In the genomic region with DNA sequence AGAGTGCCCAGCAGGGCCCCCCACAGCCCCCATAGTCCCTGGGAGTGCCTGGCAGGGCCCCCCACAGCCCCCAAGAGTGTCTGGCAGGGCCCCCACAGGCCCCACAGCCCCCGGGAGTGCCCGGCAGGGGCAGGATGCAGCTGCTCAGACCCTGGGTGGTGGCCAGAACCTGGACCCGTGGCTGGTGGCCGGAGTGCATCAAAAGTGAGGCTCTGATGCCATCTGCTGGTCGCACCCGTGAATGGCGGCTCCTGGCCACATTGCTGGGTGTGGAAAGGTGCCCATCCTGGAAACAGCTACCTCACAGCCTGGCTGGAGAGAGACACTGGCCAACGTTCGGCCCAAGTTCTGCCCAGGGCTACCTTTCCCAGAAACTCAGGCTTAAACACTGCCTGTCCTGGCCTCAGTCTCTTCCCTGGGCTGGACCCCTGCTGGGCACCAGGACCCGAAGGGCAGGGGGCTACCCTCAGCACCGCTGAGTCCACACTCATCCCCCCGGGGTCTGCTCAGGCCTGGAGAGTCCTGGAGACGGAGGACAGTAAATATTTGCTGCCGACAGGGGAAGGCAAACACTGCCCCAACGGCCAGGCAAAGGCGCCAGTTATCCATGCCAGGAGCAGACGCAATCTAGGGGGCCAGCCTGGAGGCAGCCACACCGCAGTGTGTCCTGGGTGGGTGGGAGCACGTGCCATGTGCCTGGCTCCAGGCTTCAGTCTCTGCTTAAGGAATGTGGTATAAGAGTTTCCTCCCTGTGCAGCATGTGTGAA, we compare ENCODE assay signal across 8 cellular contexts. TPM values are rescaled to one million over a fixed set of nuclear protein-coding genes. Genes with fewer than 3 reads are reported as not detected.
DNase-seq lines count a peak whose midpoint lies in the region; ATAC-seq and TF ChIP-seq lines count a peak whose summit lies in the region.

No MANE protein-coding gene starts in this region.

- TF ChIP-seq EP300 in esophagus muscularis mucosa (IDR thresholded peaks at IDR 0.05): no peak

- no peak overlapping the region for H3K27ac Mint-ChIP-seq in natural killer cell
- no peak overlapping the region for H3K27ac Mint-ChIP-seq in type B pancreatic cell

- 45% methylated on average over 8 of the region's 19 CpGs for WGBS in esophagus muscularis mucosa

- intact Hi-C loops in esophagus muscularis mucosa (cut with DNase I): no loop called here
- intact Hi-C loops in natural killer cell (cut with micrococcal nuclease): no loop called here

- no peak overlapping the region for H3K4me3 Mint-ChIP-seq in natural killer cell
- no peak overlapping the region for H3K4me3 Mint-ChIP-seq in type B pancreatic cell

- H3K9me3 Mint-ChIP-seq in natural killer cell (no peaks in the 10 kb centered on the region), type B pancreatic cell (no peaks in the 10 kb centered on the region)

- H3K4me1 Mint-ChIP-seq in natural killer cell (peaks cover 4 to 7% of the 10 kb centered on the region in 2 donors), type B pancreatic cell (ENCODE audit: unreplicated experiment) (no peaks in the 10 kb centered on the region)

- H3K4me1 ChIP-seq in esophagus muscularis mucosa: peaks cover 4 to 7% (median 5%) of the 10 kb centered on the region in 4 donors

- DNase-seq in SIG-M5 treated with dmso at 0.1 percent for 504 hours (lab: John Stamatoyannopoulos, UW; ENCODE audit: unreplicated experiment) (peak; percentile 23), SIG-M5 (lab: John Stamatoyannopoulos, UW) (no peak), NCI-H69 (lab: John Stamatoyannopoulos, UW) (peak; percentile 74), activated T-cell treated with anti-CD3 and anti-CD28 coated beads for 48 hours (ENCODE audit: low read depth) (peak; percentile 55), esophagus muscularis mucosa (ENCODE audit: extremely low spot score) (no peak), natural killer cell (peak; percentile 54), type B pancreatic cell (ENCODE audit: extremely low spot score, unreplicated experiment) (peak; percentile 88), OCI-M2 (lab: John Stamatoyannopoulos, UW; ENCODE audit: unreplicated experiment) (no peak)

- TF ChIP-seq POLR2A in esophagus muscularis mucosa (IDR thresholded peaks at IDR 0.05; ENCODE audit: low read depth): no peak

- H3K27ac ChIP-seq in esophagus muscularis mucosa (replicated peaks in 1 of 4): no peak overlapping the region

- no peak overlapping the region for H3K4me3 ChIP-seq in esophagus muscularis mucosa

- no peaks in the 10 kb centered on the region for H3K27me3 Mint-ChIP-seq in natural killer cell (ENCODE audit: low read depth in 2 of 2)
- no peaks in the 10 kb centered on the region for H3K27me3 Mint-ChIP-seq in type B pancreatic cell

- peaks cover 0 to 54% (median 0%) of the 10 kb centered on the region in 4 donors for H3K27me3 ChIP-seq in esophagus muscularis mucosa

- no peaks in the 10 kb centered on the region for H3K9me3 ChIP-seq in esophagus muscularis mucosa

- H3K36me3 ChIP-seq in esophagus muscularis mucosa: no peaks in the 10 kb centered on the region

- TF ChIP-seq CTCF in esophagus muscularis mucosa (IDR thresholded peaks at IDR 0.05) (peak; percentile 61 to 78 (median 69)), natural killer cell (IDR thresholded peaks at IDR 0.05) (peak; percentile 66), type B pancreatic cell (conservative IDR thresholded peaks at IDR 0.05) (peak; percentile 93)

- no peaks in the 10 kb centered on the region for H3K36me3 Mint-ChIP-seq in natural killer cell
- no peaks in the 10 kb centered on the region for H3K36me3 Mint-ChIP-seq in type B pancreatic cell

- ATAC-seq in natural killer cell: peak in 2 of 3 donors; percentile 44 to 47

RNA-seq across cellular contexts. Expression of a gene that starts 4.4 kb away (rescaled TPM):
- total RNA-seq in esophagus muscularis mucosa (not detected), natural killer cell (not detected), type B pancreatic cell (ENCODE audit: low replicate concordance) (1,584 and 3,976 TPM in 2 replicates)

RNA-seq across cellular contexts. Expression of a gene that starts 15.0 kb away (rescaled TPM):
- 1 to 10 TPM in 1 of 4 donors, not detected in 3; 1.3 TPM for total RNA-seq in esophagus muscularis mucosa
- not detected for total RNA-seq in natural killer cell
- total RNA-seq in type B pancreatic cell (ENCODE audit: low replicate concordance): 2.2 and 11.1 TPM in 2 replicates

RNA-seq across cellular contexts. Expression of a gene that starts 17.4 kb away (rescaled TPM):
- total RNA-seq in esophagus muscularis mucosa: 10 to 100 TPM; 25.5 to 59.6 (median 33.0) TPM
- not detected for total RNA-seq in natural killer cell
- total RNA-seq in type B pancreatic cell (ENCODE audit: low replicate concordance): 2,350 and 3,865 TPM in 2 replicates

Comparison
In these comparisons a context has a peak if more than half of its experiments do, and no peak if none do; other contexts are left out.
1. DNase-seq: peak in SIG-M5 treated with dmso at 0.1 percent for 504 hours (single experiment), NCI-H69 (single experiment), activated T-cell treated with anti-CD3 and anti-CD28 coated beads for 48 hours (single experiment), natural killer cell (single experiment) and type B pancreatic cell (single experiment); none in SIG-M5 (single experiment), esophagus muscularis mucosa (single experiment) and OCI-M2 (single experiment).
2. RNA of a gene that starts 4.4 kb away (total RNA-seq): 1,584 to 3,976 TPM in type B pancreatic cell; not detected in esophagus muscularis mucosa and not detected in natural killer cell; every median in the first group is over 1,000 times any median in the second.
3. RNA of a gene that starts 17.4 kb away (total RNA-seq): 2,350 to 3,865 TPM in type B pancreatic cell; 25.5 to 59.6 TPM in esophagus muscularis mucosa and not detected in natural killer cell; every median in the first group is over 10 times any median in the second.
4. Peak in every context shown above with its lines, with median percentiles within 50 percentile points of each other: CTCF ChIP-seq.